Comparison of ENCODE assay signal across 11 cellular contexts in genomic region chr2:134218414-134218813, GRCh38. TPM values are rescaled to one million over a fixed set of nuclear protein-coding genes. Genes with fewer than 3 reads are reported as not detected.
DNase-seq lines count a peak whose midpoint lies in the region; ATAC-seq and TF ChIP-seq lines count a peak whose summit lies in the region.
"Had no signal": no experiment of that assay in that cellular context is flagged by ENCODE, and none has a peak within 500 bp of the region (broad histone marks: within the 10 kb centered on the region; RNA-seq: fewer than 3 reads in every experiment).

No MANE protein-coding gene starts in this region.

- H2AFZ ChIP-seq in MM.1S (ENCODE audit: low read length), result no peak overlapping the region

- intact Hi-C loops in Calu3 (cut with micrococcal nuclease; ENCODE audit: unreplicated experiment), result no loop called here
- intact Hi-C loops in left colon (cut with DNase I, micrococcal nuclease), result no loop called here

- no peaks in the 10 kb centered on the region for H3K27me3 ChIP-seq in MM.1S (replicated peaks; ENCODE audit: insufficient read depth, low read length)
- no peaks in the 10 kb centered on the region for H3K27me3 ChIP-seq in gastroesophageal sphincter
- H3K27me3 ChIP-seq: heart right ventricle had no signal

- H3K4me1 ChIP-seq in MM.1S (ENCODE audit: low read length) (peaks cover 36% of the 10 kb centered on the region), gastroesophageal sphincter (peaks cover 0 to 17% (median 0%) of the 10 kb centered on the region in 3 donors)

- peaks cover 6% of the 10 kb centered on the region for H3K9me3 Mint-ChIP-seq in Calu3 (ENCODE audit: low read depth, unreplicated experiment)

- peaks cover 8% of the 10 kb centered on the region for H3F3A ChIP-seq in MM.1S (ENCODE audit: insufficient read depth, low read length)

- H3K4me1 Mint-ChIP-seq in Calu3 (ENCODE audit: low read depth, unreplicated experiment), result peaks cover 68% of the 10 kb centered on the region

- no peaks in the 10 kb centered on the region for H3K36me3 ChIP-seq in MM.1S (replicated peaks; ENCODE audit: insufficient read depth, low read length)
- H3K36me3 ChIP-seq in gastroesophageal sphincter, result no peaks in the 10 kb centered on the region

- H3K27ac Mint-ChIP-seq in Calu3 (ENCODE audit: unreplicated experiment), result peak overlapping the region; percentile 32

- no peaks in the 10 kb centered on the region for H3K9me2 ChIP-seq in MM.1S (replicated peaks; ENCODE audit: insufficient read depth, low read length)

- H3K27ac ChIP-seq in MM.1S (ENCODE audit: low read length) (0 out of 2 replicates have a peak overlapping the region, but pooled peaks have one; percentile 84), gastroesophageal sphincter (no peak overlapping the region)

- DNase-seq in Calu3 (no peak), MM.1S (no peak), left colon (no peak), activated gamma-delta T cell (lab: John Stamatoyannopoulos, UW) (no peak)
- DNase-seq: cortex of kidney, heart right ventricle had no signal

- CTCF ChIA-PET in Calu3 (lab: Charles Lee), result interaction anchor here (1.0 to 1.4 kb wide), 2 partner anchors 10 to 27 kb away, joined by 4 to 5 read pairs; no protein-coding TSS in a partner anchor

- ATAC-seq in GM19351 (IDR thresholded peaks at IDR 0.05; ENCODE audit: unreplicated experiment) (peak; percentile 57), left colon (peak; percentile 48), gastroesophageal sphincter (no peak), HG02970 (IDR thresholded peaks at IDR 0.05; ENCODE audit: low FRiP score, unreplicated experiment) (no peak), GM21526 (IDR thresholded peaks at IDR 0.05; ENCODE audit: low FRiP score, unreplicated experiment) (no peak)
- ATAC-seq: SK-N-SH treated with all-trans-retinoic acid at 6 μM for 48 hours had no signal

- 100% methylated on average over 1 of the region's 3 CpGs; no CpG with 5 or more reads in 1 of the 2 donors for WGBS in gastroesophageal sphincter (ENCODE audit: low coverage in 1 of 2), 2 donors

- H3K4me3 Mint-ChIP-seq in Calu3 (ENCODE audit: low read depth, unreplicated experiment), result peak overlapping the region; percentile 23

- H3K36me3 Mint-ChIP-seq in Calu3 (ENCODE audit: insufficient read depth, unreplicated experiment), result peaks cover 5% of the 10 kb centered on the region

- H3K27me3 Mint-ChIP-seq in Calu3 (ENCODE audit: unreplicated experiment), result no peaks in the 10 kb centered on the region

- TF ChIP-seq CTCF in Calu3 (IDR thresholded peaks at IDR 0.05; ENCODE audit: unreplicated experiment) (no peak), MM.1S (IDR thresholded peaks at IDR 0.05; ENCODE audit: low read length) (no peak), gastroesophageal sphincter (IDR thresholded peaks at IDR 0.05) (no peak)

- H3K79me2 ChIP-seq in MM.1S (ENCODE audit: low read length), result peaks cover 98% of the 10 kb centered on the region

- H4K20me1 ChIP-seq in MM.1S (ENCODE audit: insufficient read depth, low read length), result no peaks in the 10 kb centered on the region

- no peak overlapping the region for H3K9ac ChIP-seq in MM.1S (ENCODE audit: low read length)

- TF ChIP-seq POLR2A in gastroesophageal sphincter (IDR thresholded peaks at IDR 0.05), result no peak

- no peak overlapping the region for H3K4me2 ChIP-seq in MM.1S (ENCODE audit: low read depth, low read length)

- no peaks in the 10 kb centered on the region for H3K9me3 ChIP-seq in MM.1S (replicated peaks; ENCODE audit: insufficient read depth, low read length)
- H3K9me3 ChIP-seq in gastroesophageal sphincter, result no peaks in the 10 kb centered on the region

- no peak for TF ChIP-seq EP300 in gastroesophageal sphincter (IDR thresholded peaks at IDR 0.05)

- no peak overlapping the region for H3K4me3 ChIP-seq in MM.1S (ENCODE audit: low read length)
- no peak overlapping the region for H3K4me3 ChIP-seq in gastroesophageal sphincter
- H3K4me3 ChIP-seq: heart right ventricle had no signal

- no TSS peak for BruUV-seq in Calu3 (replicated peaks; lab: Mats Ljungman, UMichigan)

RNA-seq across cellular contexts. Expression of gene MGAT5, which starts 35.5 kb away (rescaled TPM):
- 112 and 129 TPM in 2 replicates for total RNA-seq in Calu3 (2022)
- total RNA-seq in left colon, result 10 to 100 TPM; 62.1 to 93.6 TPM
- total RNA-seq in gastroesophageal sphincter, result 10 to 100 TPM; 32.4 to 65.9 (median 46.6) TPM

Comparison
In these comparisons a context has a peak if more than half of its experiments do, and no peak if none do; other contexts are left out.
1. ATAC-seq: peak in GM19351 (single experiment) and left colon (single experiment); none in gastroesophageal sphincter (single experiment), HG02970 (single experiment) and GM21526 (single experiment).